8 cellular contexts compared by ENCODE assay signal in genomic region chr14:80213602-80214001, GRCh38. TPM values are rescaled to one million over a fixed set of nuclear protein-coding genes. Genes with fewer than 3 reads are reported as not detected.
DNase-seq lines count a peak whose midpoint lies in the region; ATAC-seq, FAIRE-seq and TF ChIP-seq lines count a peak whose summit lies in the region.

No MANE protein-coding gene starts in this region.

- H3K27ac ChIP-seq in VCaP = no peak overlapping the region
- H3K27ac ChIP-seq in kidney (ENCODE audit: low read depth in 2 of 2, low read length in 2 of 2) = no peak overlapping the region

- intact Hi-C loops in kidney (cut with DNase I) = no loop called here

- no peak for FAIRE-seq in kidney (lab: Jason Lieb, UNC)

- H3K9ac ChIP-seq in kidney (ENCODE audit: low read length in 2 of 2) = no peak overlapping the region

- peaks cover 0 to 3% of the 10 kb centered on the region in 2 donors for H3K4me1 ChIP-seq in kidney (ENCODE audit: control insufficient read depth in 1 of 2, insufficient read depth in 1 of 2, low read depth in 1 of 2, low read length in 2 of 2)

- ATAC-seq in GM19438 (IDR thresholded peaks at IDR 0.05; ENCODE audit: low read depth, unreplicated experiment) = peak; percentile 64

- no peaks in the 10 kb centered on the region for H3K9me3 ChIP-seq in kidney (ENCODE audit: control insufficient read depth in 1 of 2, low read length in 2 of 2)

- peak; percentile 80 for DNase-seq in DMS53 (lab: John Stamatoyannopoulos, UW)
- DNase-seq in Jurkat, Clone E6-1 (ENCODE audit: low read depth, low spot score) = peak; percentile 45
- no peak for DNase-seq in kidney
- DNase-seq in ecto neural progenitor cell (ENCODE audit: low spot score) = no peak
- DNase-seq in stimulated activated CD4-positive, alpha-beta T cell treated with anti-CD3 and anti-CD28 coated beads, Interleukin-2, amount 100 ng/mL, for 24 hours = no peak
- DNase-seq in inferior parietal cortex (ENCODE audit: extremely low spot score) = no peak

- no peaks in the 10 kb centered on the region for H3K36me3 ChIP-seq in kidney (ENCODE audit: control insufficient read depth in 1 of 2, insufficient read depth in 2 of 2, low read length in 2 of 2)

- TF ChIP-seq CTCF in VCaP (conservative IDR thresholded peaks at IDR 0.05) = peak; percentile 53
- TF ChIP-seq CTCF in kidney (IDR thresholded peaks at IDR 0.05; ENCODE audit: borderline replicate concordance, extremely low read depth, insufficient read depth) = peak; percentile 38

- H3K4me3 ChIP-seq in Jurkat, Clone E6-1 (ENCODE audit: low read length) = no peak overlapping the region
- H3K4me3 ChIP-seq in kidney (ENCODE audit: low read length in 2 of 2) = no peak overlapping the region

RNA-seq across cellular contexts. Expression of gene DIO2, which starts 2.3 kb away (rescaled TPM):
- not detected for polyA plus RNA-seq in Jurkat, Clone E6-1 (2012; ENCODE audit: insufficient read depth, insufficient read length)
- total RNA-seq in kidney = 0.38 TPM
- polyA plus RNA-seq in kidney (ENCODE audit: insufficient read depth, low read depth, low replicate concordance) = 2.3 TPM

Comparison
In these comparisons a context has a peak if more than half of its experiments do, and no peak if none do; other contexts are left out.
1. DNase-seq: peak in DMS53 (single experiment) and Jurkat, Clone E6-1 (single experiment); none in kidney (single experiment), ecto neural progenitor cell (single experiment), stimulated activated CD4-positive, alpha-beta T cell treated with anti-CD3 and anti-CD28 coated beads, Interleukin-2, amount 100 ng/mL, for 24 hours (0 of 2) and inferior parietal cortex (single experiment).